In the genomic region with DNA sequence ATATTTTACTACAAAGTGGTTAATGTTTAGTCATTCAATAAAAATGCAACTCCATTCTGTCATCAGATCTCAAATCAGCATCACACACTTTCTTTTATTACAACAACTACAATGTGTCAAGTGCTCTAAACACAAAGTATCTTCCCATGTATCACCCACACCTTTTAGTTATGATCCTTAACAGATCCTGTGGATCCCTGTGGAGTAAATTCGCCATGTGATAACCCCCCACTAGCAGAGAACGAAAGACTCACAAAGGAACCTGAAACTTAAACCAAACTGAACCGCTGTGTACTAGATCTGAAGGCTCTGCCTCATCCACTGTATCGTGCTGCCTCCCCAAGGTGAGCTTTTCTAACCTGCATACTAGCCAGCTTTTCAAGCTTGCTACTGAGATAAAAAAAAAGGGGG, we compare ENCODE assay signal across 8 cellular contexts. TPM values are rescaled to one million over a fixed set of nuclear protein-coding genes. Genes with fewer than 3 reads are reported as not detected.
DNase-seq lines count a peak whose midpoint lies in the region; ATAC-seq and TF ChIP-seq lines count a peak whose summit lies in the region.

No MANE protein-coding gene starts in this region.

- H3K27ac Mint-ChIP-seq in activated CD4-positive, alpha-beta memory T cell treated with anti-CD3 and anti-CD28 coated beads for 36 hours: peak overlapping the region; percentile 90

- CTCF ChIA-PET in activated CD4-positive, alpha-beta memory T cell treated with anti-CD3 and anti-CD28 coated beads for 36 hours (lab: Charles Lee): interaction anchor here (1.0 to 1.8 kb wide), 2 partner anchors 43 to 212 kb away, joined by 3 to 5 read pairs; no protein-coding TSS in a partner anchor

- peaks cover 10% of the 10 kb centered on the region for H3K27me3 ChIP-seq in DND-41 (ENCODE audit: insufficient read depth, low read length, poor library complexity)

- intact Hi-C loops in activated CD4-positive, alpha-beta memory T cell treated with anti-CD3 and anti-CD28 coated beads for 36 hours (cut with micrococcal nuclease): loop anchor here (1.0 to 10.0 kb wide), 8 partner anchors 43 to 1117 kb away; a partner anchor contains a TSS

- no peaks in the 10 kb centered on the region for H3K27me3 Mint-ChIP-seq in activated CD4-positive, alpha-beta memory T cell treated with anti-CD3 and anti-CD28 coated beads for 36 hours

- H3K4me3 ChIP-seq in DND-41 (ENCODE audit: low read depth in 1 of 2, low read length in 2 of 2): no peak overlapping the region
- peak overlapping the region; percentile 82 for H3K4me3 ChIP-seq in fibroblast of the aortic adventitia (ENCODE audit: low read depth, low read length)
- peak overlapping the region; percentile 75 for H3K4me3 ChIP-seq in retinal pigment epithelial cell (ENCODE audit: low read length)

- TF ChIP-seq CTCF in DND-41 (IDR thresholded peaks at IDR 0.05; ENCODE audit: borderline replicate concordance, extremely low read depth, low read length, poor library complexity, severe bottlenecking) (no peak), fibroblast of the aortic adventitia (IDR thresholded peaks at IDR 0.05; ENCODE audit: insufficient read depth, low read length) (no peak), retinal pigment epithelial cell (conservative IDR thresholded peaks at IDR 0.05; ENCODE audit: low read depth, low read length) (peak; percentile 11)

- H3K36me3 Mint-ChIP-seq in activated CD4-positive, alpha-beta memory T cell treated with anti-CD3 and anti-CD28 coated beads for 36 hours: no peaks in the 10 kb centered on the region

- H3K4me1 ChIP-seq in DND-41 (ENCODE audit: insufficient read depth, low read length): peaks cover 32% of the 10 kb centered on the region

- no peaks in the 10 kb centered on the region for H3K36me3 ChIP-seq in DND-41 (ENCODE audit: insufficient read depth, low read length)

- peaks cover 9% of the 10 kb centered on the region; the same call in 1 of the 2 replicates for H3K79me2 ChIP-seq in DND-41 (ENCODE audit: insufficient read depth, low read length)

- H4K20me1 ChIP-seq in DND-41 (ENCODE audit: insufficient read depth, low read length): peaks cover 6% of the 10 kb centered on the region; the same call in 1 of the 2 replicates

- POLR2A ChIA-PET in activated CD4-positive, alpha-beta memory T cell treated with anti-CD3 and anti-CD28 coated beads for 36 hours (lab: Charles Lee): interaction anchor here (0.7 to 1.4 kb wide), 2 partner anchors 44 to 564 kb away, joined by 4 to 5 read pairs; no protein-coding TSS in a partner anchor

- peak overlapping the region; percentile 85 for H3K4me3 Mint-ChIP-seq in activated CD4-positive, alpha-beta memory T cell treated with anti-CD3 and anti-CD28 coated beads for 36 hours

- no peak overlapping the region; the same call in 1 of the 2 replicates for H3K9ac ChIP-seq in DND-41 (ENCODE audit: low read depth, low read length)

- no peak overlapping the region for H2AFZ ChIP-seq in DND-41 (ENCODE audit: low read depth, low read length)

- ATAC-seq in DND-41 (ENCODE audit: insufficient read depth, low read depth): no peak
- peak; percentile 19 for ATAC-seq in GM21526 (IDR thresholded peaks at IDR 0.05; ENCODE audit: low FRiP score, unreplicated experiment)
- ATAC-seq in HG03039 (IDR thresholded peaks at IDR 0.05; ENCODE audit: unreplicated experiment): no peak

- peaks cover 34% of the 10 kb centered on the region for H3K4me1 Mint-ChIP-seq in activated CD4-positive, alpha-beta memory T cell treated with anti-CD3 and anti-CD28 coated beads for 36 hours (ENCODE audit: low read depth)

- H3K9me3 ChIP-seq in DND-41 (ENCODE audit: insufficient read depth, low read length, severe bottlenecking): no peaks in the 10 kb centered on the region

- no peak overlapping the region for H3K27ac ChIP-seq in DND-41 (ENCODE audit: low read length)

- no peaks in the 10 kb centered on the region for H3K9me3 Mint-ChIP-seq in activated CD4-positive, alpha-beta memory T cell treated with anti-CD3 and anti-CD28 coated beads for 36 hours

- no peak for DNase-seq in DND-41
- peak; percentile 16 for DNase-seq in NCI-H1436 treated with DMSO at 0.1 percent for 48 hours (lab: John Stamatoyannopoulos, UW)
- DNase-seq in activated CD4-positive, alpha-beta memory T cell treated with anti-CD3 and anti-CD28 coated beads for 36 hours: peak; percentile 52
- peak; percentile 29 for DNase-seq in fibroblast of the aortic adventitia (ENCODE audit: low read depth)
- no peak for DNase-seq in retinal pigment epithelial cell (ENCODE audit: low read depth)
- no peak for DNase-seq in germinal center (ENCODE audit: low spot score)

- H3K4me2 ChIP-seq in DND-41 (ENCODE audit: insufficient read depth, low read length): peak overlapping the region; percentile 91

RNA-seq across cellular contexts. Expression of a gene that starts 1.8 kb away (rescaled TPM):
- total RNA-seq in activated CD4-positive, alpha-beta memory T cell treated with anti-CD3 and anti-CD28 coated beads for 36 hours: 10 to 100 TPM; 13.0 to 20.3 TPM
- 20.2 and 55.2 TPM in 2 replicates for total RNA-seq in fibroblast of the aortic adventitia (ENCODE audit: low replicate concordance)

Comparison
In these comparisons a context has a peak if more than half of its experiments do, and no peak if none do; other contexts are left out.
1. DNase-seq: peak in NCI-H1436 treated with DMSO at 0.1 percent for 48 hours (single experiment), activated CD4-positive, alpha-beta memory T cell treated with anti-CD3 and anti-CD28 coated beads for 36 hours (single experiment) and fibroblast of the aortic adventitia (single experiment); none in DND-41 (single experiment), retinal pigment epithelial cell (single experiment) and germinal center (single experiment).
2. H3K4me3 ChIP-seq: peak in fibroblast of the aortic adventitia (single experiment) and retinal pigment epithelial cell (single experiment); none in DND-41 (0 of 2).